ENCODE assay signal across 8 cellular contexts in the genomic region with DNA sequence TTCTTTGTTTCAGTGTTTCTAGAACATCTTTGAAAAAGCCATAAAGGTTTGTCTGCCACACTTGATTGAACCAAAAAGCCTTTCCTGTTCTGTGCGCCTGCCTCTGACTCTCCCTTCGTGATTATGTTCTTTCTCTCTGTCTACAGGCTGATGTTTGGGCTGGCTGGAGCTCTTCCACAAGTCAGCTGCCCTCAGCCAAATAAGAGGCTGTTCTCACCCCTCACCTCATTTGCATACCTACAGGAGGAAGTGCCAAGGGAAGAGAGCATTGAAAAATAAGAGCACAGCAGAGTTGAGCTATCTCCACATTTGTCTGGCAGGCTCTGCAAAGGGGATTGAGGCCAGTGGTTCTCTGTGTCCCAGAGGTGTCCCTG. TPM values are rescaled to one million over a fixed set of nuclear protein-coding genes. Genes with fewer than 3 reads are reported as not detected.
DNase-seq lines count a peak whose midpoint lies in the region; ATAC-seq, FAIRE-seq and TF ChIP-seq lines count a peak whose summit lies in the region.

No MANE protein-coding gene starts in this region.

- POLR2A ChIA-PET in A673 (lab: Charles Lee; ENCODE audit: low non-redundant PET), result no interaction called here

- ATAC-seq in HG03457 (IDR thresholded peaks at IDR 0.05; ENCODE audit: unreplicated experiment) (peak; percentile 36), sciatic nerve (peak; percentile 75)

- H3K27ac ChIP-seq in adrenal gland, result peak overlapping the region in 3 of 5 donors; percentile 31 to 72 (median 54)
- peak overlapping the region in 1 of 2 donors; percentile 54 for H3K27ac ChIP-seq in kidney (ENCODE audit: low read depth in 2 of 2, low read length in 2 of 2)
- H3K27ac ChIP-seq in A673 (ENCODE audit: low read depth, low read length, poor library complexity, severe bottlenecking), result no peak overlapping the region

- DNase-seq in GM12865 (ENCODE audit: low read depth), result peak; percentile 88
- peak; percentile 36 for DNase-seq in GM20000 (ENCODE audit: low spot score)
- DNase-seq in adrenal gland, result peak in 1 of 7 donors; percentile 47
- peak; percentile 28 for DNase-seq in sciatic nerve (ENCODE audit: low spot score)
- DNase-seq in kidney, result no peak
- no peak for DNase-seq in A673 (ENCODE audit: low spot score)
- no peak for DNase-seq in NCI-H2107 treated with DMSO at 0.1 percent for 48 hours (lab: John Stamatoyannopoulos, UW; ENCODE audit: unreplicated experiment)

- CTCF ChIA-PET in A673 (lab: Charles Lee), result no interaction called here

- H3K9me3 ChIP-seq in adrenal gland (replicated peaks in 1 of 3) (no peaks in the 10 kb centered on the region), kidney (ENCODE audit: control insufficient read depth in 1 of 2, low read length in 2 of 2) (peaks cover 2 to 3% of the 10 kb centered on the region in 2 donors), A673 (ENCODE audit: low read depth, low read length, poor library complexity, severe bottlenecking) (peaks cover 3% of the 10 kb centered on the region)

- H3K9ac ChIP-seq in kidney (ENCODE audit: low read length in 2 of 2), result no peak overlapping the region

- TF ChIP-seq CTCF in GM12865 (IDR thresholded peaks at IDR 0.05; ENCODE audit: insufficient read depth, low read depth, low read length, missing control alignments) (no peak), GM20000 (IDR thresholded peaks at IDR 0.05; ENCODE audit: extremely low read depth, missing control alignments) (no peak), adrenal gland (IDR thresholded peaks at IDR 0.05) (no peak), kidney (IDR thresholded peaks at IDR 0.05; ENCODE audit: borderline replicate concordance, extremely low read depth, insufficient read depth) (no peak), A673 (conservative IDR thresholded peaks at IDR 0.05; ENCODE audit: low read depth, low read length) (no peak)

- no peak for FAIRE-seq in kidney (lab: Jason Lieb, UNC)

- H3K4me3 ChIP-seq in GM12865 (ENCODE audit: low read depth, low read length), result peak overlapping the region; percentile 28; the same call in 1 of the 2 replicates
- no peak overlapping the region for H3K4me3 ChIP-seq in adrenal gland
- H3K4me3 ChIP-seq in kidney (ENCODE audit: low read length in 2 of 2), result no peak overlapping the region
- H3K4me3 ChIP-seq in A673 (ENCODE audit: low read depth, low read length, poor library complexity, severe bottlenecking), result no peak overlapping the region

- no peaks in the 10 kb centered on the region for H3K27me3 ChIP-seq in adrenal gland
- H3K27me3 ChIP-seq in A673 (replicated peaks; ENCODE audit: insufficient read depth, low read depth, low read length, poor library complexity), result no peaks in the 10 kb centered on the region

- WGBS in adrenal gland, 4 donors, result 36 to 56% (median 41%) methylated on average over 2 of the region's 2 CpGs

- intact Hi-C loops in adrenal gland (cut with DNase I) (no loop called here), sciatic nerve (cut with DNase I) (no loop called here), kidney (cut with DNase I) (no loop called here), A673 (cut with micrococcal nuclease; ENCODE audit: unreplicated experiment) (no loop called here)

- no peak for TF ChIP-seq POLR2A in adrenal gland (IDR thresholded peaks at IDR 0.05)

- no TSS peak for BruUV-seq in A673 (replicated peaks; lab: Mats Ljungman, UMichigan)

- peaks cover 0 to 11% of the 10 kb centered on the region in 2 donors for H3K4me1 ChIP-seq in adrenal gland (replicated peaks in 1 of 2)
- H3K4me1 ChIP-seq in kidney (ENCODE audit: control insufficient read depth in 1 of 2, insufficient read depth in 1 of 2, low read depth in 1 of 2, low read length in 2 of 2), result peaks cover 0 to 12% of the 10 kb centered on the region in 2 donors
- no peaks in the 10 kb centered on the region for H3K4me1 ChIP-seq in A673 (ENCODE audit: insufficient read depth, low read length, poor library complexity, severe bottlenecking)

- H3K36me3 ChIP-seq in adrenal gland (replicated peaks in 1 of 2) (no peaks in the 10 kb centered on the region), kidney (ENCODE audit: control insufficient read depth in 1 of 2, insufficient read depth in 2 of 2, low read length in 2 of 2) (no peaks in the 10 kb centered on the region), A673 (ENCODE audit: insufficient read depth, low read length, poor library complexity, severe bottlenecking) (no peaks in the 10 kb centered on the region)

RNA-seq across cellular contexts. Expression of a gene that starts 15.8 kb away (rescaled TPM):
- total RNA-seq in adrenal gland, result 10 to 100 TPM in 7 of 8 donors, 1 to 10 TPM in 1; 7.1 to 29.4 (median 17.0) TPM
- 10 to 100 TPM in 1 of 3 donors, 1 to 10 TPM in 2; 4.5 to 15.6 (median 5.9) TPM for polyA plus RNA-seq in adrenal gland
- total RNA-seq in sciatic nerve, result 56.3 TPM
- 29.6 TPM for total RNA-seq in kidney
- polyA plus RNA-seq in kidney (ENCODE audit: insufficient read depth, low read depth, low replicate concordance), result 2.6 TPM
- 2.3 and 3.0 TPM in 2 replicates for total RNA-seq in A673 (2021)

RNA-seq across cellular contexts. Expression of a gene that starts 43.5 kb away (rescaled TPM):
- total RNA-seq in adrenal gland (not detected), sciatic nerve (not detected), kidney (not detected), A673 (2021) (not detected in 2 replicates)
- polyA plus RNA-seq in adrenal gland (not detected), kidney (ENCODE audit: insufficient read depth, low read depth, low replicate concordance) (not detected)

Comparison
In these comparisons a context has a peak if more than half of its experiments do, and no peak if none do; other contexts are left out.
1. DNase-seq: peak in GM12865 (single experiment), GM20000 (single experiment) and sciatic nerve (single experiment); none in kidney (single experiment), A673 (single experiment) and NCI-H2107 treated with DMSO at 0.1 percent for 48 hours (single experiment).